ENCODE assay signal across 13 cellular contexts in the genomic region with DNA sequence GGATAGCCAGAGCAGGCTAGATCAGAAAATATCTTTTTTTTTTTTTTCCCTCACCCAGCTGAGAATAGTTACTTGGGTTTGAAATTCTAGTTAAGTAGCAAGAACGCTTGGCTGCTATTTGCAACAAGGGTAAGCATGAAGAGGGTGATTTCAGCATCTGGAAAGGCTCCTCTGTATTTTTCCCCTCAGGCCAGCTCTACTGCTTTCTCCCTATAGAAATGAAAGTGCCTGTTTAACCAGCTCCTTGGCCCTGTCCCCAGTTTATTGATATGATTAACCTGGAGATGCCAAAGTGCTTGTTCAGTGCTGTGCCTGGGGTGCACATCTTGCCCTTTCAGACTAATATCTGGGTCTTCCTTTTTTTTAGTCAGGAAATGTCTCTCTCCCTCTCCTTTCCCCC. TPM values are rescaled to one million over a fixed set of nuclear protein-coding genes. Genes with fewer than 3 reads are reported as not detected.
DNase-seq lines count a peak whose midpoint lies in the region; ATAC-seq and TF ChIP-seq lines count a peak whose summit lies in the region.
"Had no signal": no experiment of that assay in that cellular context is flagged by ENCODE, and none has a peak within 500 bp of the region (broad histone marks: within the 10 kb centered on the region; RNA-seq: fewer than 3 reads in every experiment).

No MANE protein-coding gene starts in this region.

- peaks cover 4% of the 10 kb centered on the region for H3K4me1 ChIP-seq in mesenchymal stem cell (ENCODE audit: control insufficient read depth, insufficient read depth, low read depth, low read length)
- H3K4me1 ChIP-seq in aorta (ENCODE audit: control insufficient read depth in 1 of 2, insufficient read depth in 2 of 2, low read length in 2 of 2), result no peaks in the 10 kb centered on the region

- no peak overlapping the region for H3K14ac ChIP-seq in mesenchymal stem cell (ENCODE audit: low read length in 2 of 2)

- H3K4me2 ChIP-seq in mesenchymal stem cell (ENCODE audit: low read length, poor library complexity, severe bottlenecking), result no peak overlapping the region

- no peak overlapping the region for H2BK15ac ChIP-seq in mesenchymal stem cell (ENCODE audit: low read depth, poor library complexity, severe bottlenecking)

- H2AK5ac ChIP-seq in mesenchymal stem cell (ENCODE audit: low read length, severe bottlenecking), result no peak overlapping the region

- H3K23ac ChIP-seq in mesenchymal stem cell (ENCODE audit: low read length in 2 of 2), result no peak overlapping the region

- no peak overlapping the region for H2BK120ac ChIP-seq in mesenchymal stem cell (ENCODE audit: low read depth, low read length)

- intact Hi-C loops in Right ventricle myocardium superior (cut with DNase I) (no loop called here), cardiac septum (cut with DNase I) (no loop called here), aorta (cut with DNase I) (loop anchor here in 1 of 2 donors (10.0 kb wide), 1 partner anchor 229 kb away; no protein-coding TSS in a partner anchor)

- no peak for TF ChIP-seq CTCF in epithelial cell of proximal tubule (conservative IDR thresholded peaks at IDR 0.05; ENCODE audit: low read depth, low read length)

- no peak overlapping the region for H3K18ac ChIP-seq in mesenchymal stem cell (ENCODE audit: low read depth in 1 of 2, low read length in 2 of 2)

- H3K4me3 ChIP-seq in epithelial cell of proximal tubule (ENCODE audit: low read depth, low read length) (no peak overlapping the region), mesenchymal stem cell (ENCODE audit: insufficient read depth in 1 of 2, low read depth in 1 of 2, low read length in 2 of 2) (no peak overlapping the region), aorta (ENCODE audit: low read length in 2 of 2) (no peak overlapping the region)
- H3K4me3 ChIP-seq: SK-N-MC had no signal

- no peak for DNase-seq in Right ventricle myocardium superior
- no peak for DNase-seq in cardiac septum (ENCODE audit: low spot score)
- DNase-seq in epithelial cell of proximal tubule (ENCODE audit: low read depth), result peak; percentile 22
- no peak for DNase-seq in mesenchymal stem cell
- DNase-seq in aorta, result no peak
- DNase-seq in NCI-H2081 (lab: John Stamatoyannopoulos, UW), result no peak
- DNase-seq in NCI-H748 treated with DMSO at 0.1 percent for 48 hours (lab: John Stamatoyannopoulos, UW), result no peak
- no peak for DNase-seq in DMS153 (lab: John Stamatoyannopoulos, UW)
- DNase-seq: activated CD4-positive, alpha-beta T cell treated with anti-CD3 and anti-CD28 coated beads for 4 hours; activated gamma-delta T cell treated with Interleukin-2 at 50 U/mL for 16 hours; MV-4-11; NCI-H774 had no signal

- H3K9ac ChIP-seq in mesenchymal stem cell (ENCODE audit: low read length), result peak overlapping the region; percentile 64

- no peak overlapping the region for H2BK12ac ChIP-seq in mesenchymal stem cell (ENCODE audit: low read length in 2 of 2)

- no peak overlapping the region for H4K8ac ChIP-seq in mesenchymal stem cell (ENCODE audit: low read length)

- no peak overlapping the region for H2AFZ ChIP-seq in mesenchymal stem cell (ENCODE audit: low read depth, low read length)

- H3K9me3 ChIP-seq in mesenchymal stem cell (ENCODE audit: control insufficient read depth, low read length), result no peaks in the 10 kb centered on the region
- H3K9me3 ChIP-seq in aorta (ENCODE audit: control insufficient read depth, low read length), result no peaks in the 10 kb centered on the region

- H2BK5ac ChIP-seq in mesenchymal stem cell (ENCODE audit: low read depth, low read length, poor library complexity, severe bottlenecking), result no peak overlapping the region

- WGBS in mesenchymal stem cell, result 100% methylated on average over 1 of the region's 1 CpG
- 0 to 6% methylated on average over 1 of the region's 1 CpG for WGBS in aorta, 2 donors

- H3K79me1 ChIP-seq in mesenchymal stem cell (replicated peaks; ENCODE audit: low read length, poor library complexity, severe bottlenecking), result peaks cover 30% of the 10 kb centered on the region

- peaks cover 60 to 100% of the 10 kb centered on the region in 2 experiments for H3K36me3 ChIP-seq in mesenchymal stem cell (ENCODE audit: control insufficient read depth in 1 of 2, insufficient read depth in 2 of 2, low read depth in 1 of 2, low read length in 2 of 2)
- peaks cover 17 to 18% of the 10 kb centered on the region in 2 donors for H3K36me3 ChIP-seq in aorta (ENCODE audit: control insufficient read depth in 1 of 2, insufficient read depth in 2 of 2, low read length in 1 of 2)

- ATAC-seq in Right ventricle myocardium superior (ENCODE audit: poor library complexity) (peak; percentile 4), aorta (ENCODE audit: low FRiP score) (peak; percentile 27)

- H3K4ac ChIP-seq in mesenchymal stem cell (ENCODE audit: low read depth in 1 of 2, low read length in 2 of 2), result no peak overlapping the region

- no peaks in the 10 kb centered on the region for H3K27me3 ChIP-seq in mesenchymal stem cell (ENCODE audit: control insufficient read depth in 1 of 2, insufficient read depth in 1 of 2, low read length in 2 of 2)
- H3K27me3 ChIP-seq in aorta (ENCODE audit: control insufficient read depth in 1 of 2, insufficient read depth in 2 of 2, low read length in 1 of 2), result no peaks in the 10 kb centered on the region

- peak overlapping the region; percentile 48 for H3K27ac ChIP-seq in mesenchymal stem cell (ENCODE audit: low read length, poor library complexity, severe bottlenecking)
- peak overlapping the region in 1 of 2 donors; percentile 39 for H3K27ac ChIP-seq in aorta (ENCODE audit: low read depth in 1 of 2, low read length in 2 of 2)
- H3K27ac ChIP-seq: SK-N-MC had no signal

- H4K91ac ChIP-seq in mesenchymal stem cell (ENCODE audit: low read length), result no peak overlapping the region

RNA-seq across cellular contexts. Expression of a gene that starts 37.1 kb away (rescaled TPM):
- 27.6 TPM for total RNA-seq in Right ventricle myocardium superior
- total RNA-seq in cardiac septum, result 30.8 TPM
- 39.1 and 39.3 TPM in 2 replicates for total RNA-seq in epithelial cell of proximal tubule
- 33.0 TPM for polyA plus RNA-seq in mesenchymal stem cell (2013, experiment 1 of 2)
- 33.7 TPM for polyA plus RNA-seq in mesenchymal stem cell (2013, experiment 2 of 2)
- total RNA-seq in aorta, result 10 to 100 TPM; 30.0 to 30.4 TPM
- 10 to 100 TPM; 12.4 to 15.5 TPM for polyA plus RNA-seq in aorta

RNA-seq across cellular contexts. Expression of a gene that starts 37.5 kb away (rescaled TPM):
- total RNA-seq in Right ventricle myocardium superior (40.6 TPM), cardiac septum (28.0 TPM), epithelial cell of proximal tubule (39.4 and 54.9 TPM in 2 replicates), aorta (10 to 100 TPM; 14.4 to 21.1 TPM)
- polyA plus RNA-seq in mesenchymal stem cell (2013, experiment 1 of 2), result 24.2 TPM
- polyA plus RNA-seq in mesenchymal stem cell (2013, experiment 2 of 2), result 24.9 TPM
- 10 to 100 TPM; 12.6 to 17.8 TPM for polyA plus RNA-seq in aorta
